Comparison of ENCODE assay signal across 8 cellular contexts in the genomic region with DNA sequence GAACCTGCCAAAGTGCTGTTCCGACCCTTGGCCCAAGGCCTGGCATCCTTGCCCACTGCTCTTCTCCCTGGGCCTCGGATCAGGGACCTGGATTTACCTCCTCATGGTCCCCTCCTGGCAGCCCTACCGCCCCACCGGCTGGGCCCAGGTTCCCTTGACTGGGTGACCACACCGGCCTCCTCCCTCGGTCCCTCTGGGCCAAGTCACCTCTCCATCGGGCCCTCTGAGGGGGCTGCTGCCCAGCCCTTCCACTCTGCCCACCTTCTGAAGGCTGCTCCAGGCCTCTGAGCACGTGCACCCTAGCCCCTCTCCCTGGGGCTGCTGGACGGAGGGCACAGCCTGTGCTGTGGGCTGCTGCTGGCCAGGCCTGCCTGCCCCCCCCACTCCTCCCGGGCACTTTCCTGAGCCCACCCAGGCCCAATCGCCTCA. TPM values are rescaled to one million over a fixed set of nuclear protein-coding genes. Genes with fewer than 3 reads are reported as not detected.
DNase-seq lines count a peak whose midpoint lies in the region; ATAC-seq and TF ChIP-seq lines count a peak whose summit lies in the region.

No MANE protein-coding gene starts in this region.

- H2AFZ ChIP-seq in SK-N-SH (ENCODE audit: low read depth) = peak overlapping the region; percentile 85; the same call in 1 of the 2 replicates

- peak overlapping the region; percentile 97 for H3K4me2 ChIP-seq in SK-N-SH

- no peaks in the 10 kb centered on the region for H3K9me2 ChIP-seq in SK-N-SH

- TF ChIP-seq EP300 in SK-N-SH (IDR thresholded peaks at IDR 0.05; ENCODE audit: borderline replicate concordance in 1 of 2, low read depth in 1 of 2, low read length in 1 of 2) = no peak

- H3K9me3 ChIP-seq in SK-N-SH (no peaks in the 10 kb centered on the region), gastrocnemius medialis (no peaks in the 10 kb centered on the region)

- no peak for TF ChIP-seq POLR2A in gastrocnemius medialis (IDR thresholded peaks at IDR 0.05)

- no peak for DNase-seq in SK-N-SH
- DNase-seq in fibroblast of villous mesenchyme (ENCODE audit: low read depth) = no peak
- DNase-seq in gastrocnemius medialis = no peak
- no peak for DNase-seq in SK-N-DZ (ENCODE audit: low spot score)
- no peak for DNase-seq in left lobe of liver (ENCODE audit: low spot score)
- no peak for DNase-seq in NCI-H1436 (lab: John Stamatoyannopoulos, UW)
- DNase-seq in Kasumi-1 (lab: John Stamatoyannopoulos, UW) = no peak

- H3K27ac ChIP-seq in SK-N-SH (ENCODE audit: low read depth in 2 of 2, low read length in 1 of 2) = peak overlapping the region in 1 of 2 experiments; percentile 65; a peak in 1 of 4 replicates
- H3K27ac ChIP-seq in gastrocnemius medialis = peak overlapping the region in 1 of 4 donors; percentile 75

- POLR2A ChIA-PET in SK-N-SH (lab: Yijun Ruan, JAX) = no interaction called here

- TF ChIP-seq CTCF in SK-N-SH (IDR thresholded peaks at IDR 0.05) (no peak), fibroblast of villous mesenchyme (IDR thresholded peaks at IDR 0.05; ENCODE audit: insufficient read depth, low read depth, low read length) (no peak), gastrocnemius medialis (IDR thresholded peaks at IDR 0.05 in 4 of 5, conservative IDR thresholded peaks at IDR 0.05 in 1 of 5) (no peak)

- peaks cover 10% of the 10 kb centered on the region; the same call in 1 of the 2 replicates for H3K79me2 ChIP-seq in SK-N-SH (ENCODE audit: insufficient read depth)

- peak; percentile 11 for ATAC-seq in GM18868 (IDR thresholded peaks at IDR 0.05; ENCODE audit: unreplicated experiment)
- ATAC-seq in gastrocnemius medialis = no peak
- ATAC-seq in left lobe of liver = no peak

- H3K27me3 ChIP-seq in SK-N-SH (ENCODE audit: insufficient read depth) (no peaks in the 10 kb centered on the region), gastrocnemius medialis (peaks cover 7 to 23% (median 7%) of the 10 kb centered on the region in 3 donors)

- no peaks in the 10 kb centered on the region for H3K36me3 ChIP-seq in SK-N-SH (replicated peaks in 1 of 2; ENCODE audit: control insufficient read depth in 1 of 2, insufficient read depth in 2 of 2, low read length in 1 of 2)
- no peaks in the 10 kb centered on the region for H3K36me3 ChIP-seq in gastrocnemius medialis

- H3K4me1 ChIP-seq in SK-N-SH (ENCODE audit: control insufficient read depth in 1 of 2, insufficient read depth in 2 of 2, low read depth in 1 of 2, low read length in 1 of 2) = peaks cover 0 to 22% of the 10 kb centered on the region in 2 experiments; a peak in 1 of 4 replicates
- peaks cover 0 to 10% of the 10 kb centered on the region in 2 donors for H3K4me1 ChIP-seq in gastrocnemius medialis

- no peaks in the 10 kb centered on the region for H3F3A ChIP-seq in SK-N-SH (replicated peaks; ENCODE audit: insufficient read depth)

- H3K9ac ChIP-seq in SK-N-SH = peak overlapping the region; percentile 83

- H3K4me3 ChIP-seq in SK-N-SH (ENCODE audit: low read depth in 2 of 2, low read length in 1 of 2) (peak overlapping the region; percentile 73 to 96), fibroblast of villous mesenchyme (ENCODE audit: low read depth, low read length) (peak overlapping the region; percentile 86), gastrocnemius medialis (peak overlapping the region; percentile 66 to 76 (median 69))

- CTCF ChIA-PET in SK-N-SH (lab: Yijun Ruan, JAX) = no interaction called here

- intact Hi-C loops in gastrocnemius medialis (cut with DNase I; ENCODE audit: low total_unique reads) = loop anchor here (10.0 kb wide), 1 partner anchor 87 kb away; the partner anchor contains the start of gene TNFRSF14

- WGBS in SK-N-SH (ENCODE audit: low lambda C conversion rate) = 0% methylated on average over 3 of the region's 11 CpGs

- no peak for TF ChIP-seq RAD21 in SK-N-SH (IDR thresholded peaks at IDR 0.05; ENCODE audit: low read length)

- in situ Hi-C loops in gastrocnemius medialis (cut with MboI; ENCODE audit: low sequenced_read_pairs in 4 of 4) = no loop called here

- no peaks in the 10 kb centered on the region for H4K20me1 ChIP-seq in SK-N-SH (ENCODE audit: insufficient read depth)

TF ChIP-seq in SK-N-SH, 30 proteins besides CTCF, POLR2A, EP300 and RAD21:
- peak; percentile 47; the same call in 1 of the 2 replicates for TF ChIP-seq MAX (IDR thresholded peaks at IDR 0.05; ENCODE audit: low read depth)
- TF ChIP-seq MXI1 (IDR thresholded peaks at IDR 0.05; ENCODE audit: low read depth, low read length) = peak; percentile 50
- no peak for TF ChIP-seq NRF1 (IDR thresholded peaks at IDR 0.05; ENCODE audit: low read depth, low read length)

RNA-seq across cellular contexts. Expression of gene MMEL1, which starts 9.3 kb away (rescaled TPM):
- polyA plus RNA-seq in SK-N-SH (2012; rRNA removed) = 0.16 and 0.26 TPM in 2 replicates
- polyA plus RNA-seq in SK-N-SH (2012; cell fraction: cytosol; rRNA removed) = 0.22 and 0.35 TPM in 2 replicates
- polyA plus RNA-seq in SK-N-SH (2012; cell fraction: nucleus; rRNA removed) = 0.42 and 1.0 TPM in 2 replicates
- total RNA-seq in fibroblast of villous mesenchyme (under 0.01 and 0.64 TPM in 2 replicates), gastrocnemius medialis (not detected), left lobe of liver (not detected)
- polyA plus RNA-seq in SK-N-DZ (2014; cell fraction: cytosol; rRNA removed) = not detected in 2 replicates
- not detected in 2 replicates for polyA plus RNA-seq in SK-N-DZ (2014; cell fraction: nucleus; rRNA removed)

RNA-seq across cellular contexts. Expression of gene PRXL2B, which starts 55.6 kb away (rescaled TPM):
- polyA plus RNA-seq in SK-N-SH (2012; rRNA removed) = 28.0 and 33.7 TPM in 2 replicates
- 13.0 and 22.1 TPM in 2 replicates for polyA plus RNA-seq in SK-N-SH (2012; cell fraction: cytosol; rRNA removed)
- polyA plus RNA-seq in SK-N-SH (2012; cell fraction: nucleus; rRNA removed) = 43.9 and 44.0 TPM in 2 replicates
- 13.2 and 15.1 TPM in 2 replicates for total RNA-seq in fibroblast of villous mesenchyme
- total RNA-seq in gastrocnemius medialis = 1 to 10 TPM in 2 of 4 donors, under 1 TPM in 2; 0.52 to 2.7 (median 1.1) TPM
- polyA plus RNA-seq in SK-N-DZ (2014; cell fraction: cytosol; rRNA removed) = 18.7 and 24.5 TPM in 2 replicates
- polyA plus RNA-seq in SK-N-DZ (2014; cell fraction: nucleus; rRNA removed) = 22.0 and 36.4 TPM in 2 replicates
- total RNA-seq in left lobe of liver = 9.9 TPM
